2 cellular contexts compared by ENCODE assay signal in genomic region chr9:28951945-28952344, GRCh38.
TF ChIP-seq lines count a peak whose summit lies in the region.

No MANE protein-coding gene starts in this region.

TF ChIP-seq in HepG2, 621 proteins besides CTCF, POLR2A, EP300 and RAD21 (continued from another document):
- no peak for TF ChIP-seq LRRFIP1 (CRISPR knock-in tag; conservative IDR thresholded peaks at IDR 0.05)

TF ChIP-seq in GM12878, 131 proteins besides CTCF, POLR2A, EP300 and RAD21 (continued from another document):
- no peak for TF ChIP-seq ZBTB4 (CRISPR knock-in tag; IDR thresholded peaks at IDR 0.05)
